ENCODE assay signal across 1 cellular context in the genomic region with DNA sequence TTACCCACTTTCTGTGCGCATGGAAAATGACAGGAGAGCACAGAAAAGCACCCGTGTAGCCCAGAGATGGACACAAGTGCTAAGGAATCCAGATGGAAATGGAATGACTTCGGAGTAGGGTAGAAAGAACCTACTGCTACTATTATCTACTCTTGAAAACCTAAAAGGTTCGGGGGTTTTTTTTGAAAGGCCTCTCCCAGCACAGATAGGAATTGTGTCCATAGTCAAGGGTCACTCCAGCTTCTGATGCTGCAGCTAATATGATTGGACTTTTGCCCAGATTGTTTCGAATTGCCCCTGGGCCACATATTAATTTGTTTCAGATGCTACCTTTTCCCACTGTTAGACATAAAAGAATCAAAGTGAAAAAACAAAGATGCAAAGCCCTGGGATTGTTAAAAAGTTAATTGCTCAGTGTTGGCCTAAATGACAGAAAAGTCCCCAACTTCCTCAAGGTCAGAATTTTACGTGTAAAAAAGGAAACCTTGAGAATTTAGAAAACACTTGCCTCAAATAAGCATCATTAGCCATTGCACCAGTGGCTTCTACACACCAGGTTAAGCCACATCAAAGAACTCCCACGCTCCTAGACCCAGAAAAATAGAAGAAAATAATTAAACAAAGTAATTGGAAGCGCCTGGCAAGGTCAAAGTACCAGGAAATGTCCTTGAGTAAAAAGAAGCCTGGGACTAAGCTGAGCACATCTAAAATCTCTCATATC.
TF ChIP-seq lines count a peak whose summit lies in the region.

No MANE protein-coding gene starts in this region.

TF ChIP-seq in WTC11, 78 proteins besides CTCF, POLR2A, EP300 and RAD21 (continued from another document):
- TF ChIP-seq, protein P1, sequence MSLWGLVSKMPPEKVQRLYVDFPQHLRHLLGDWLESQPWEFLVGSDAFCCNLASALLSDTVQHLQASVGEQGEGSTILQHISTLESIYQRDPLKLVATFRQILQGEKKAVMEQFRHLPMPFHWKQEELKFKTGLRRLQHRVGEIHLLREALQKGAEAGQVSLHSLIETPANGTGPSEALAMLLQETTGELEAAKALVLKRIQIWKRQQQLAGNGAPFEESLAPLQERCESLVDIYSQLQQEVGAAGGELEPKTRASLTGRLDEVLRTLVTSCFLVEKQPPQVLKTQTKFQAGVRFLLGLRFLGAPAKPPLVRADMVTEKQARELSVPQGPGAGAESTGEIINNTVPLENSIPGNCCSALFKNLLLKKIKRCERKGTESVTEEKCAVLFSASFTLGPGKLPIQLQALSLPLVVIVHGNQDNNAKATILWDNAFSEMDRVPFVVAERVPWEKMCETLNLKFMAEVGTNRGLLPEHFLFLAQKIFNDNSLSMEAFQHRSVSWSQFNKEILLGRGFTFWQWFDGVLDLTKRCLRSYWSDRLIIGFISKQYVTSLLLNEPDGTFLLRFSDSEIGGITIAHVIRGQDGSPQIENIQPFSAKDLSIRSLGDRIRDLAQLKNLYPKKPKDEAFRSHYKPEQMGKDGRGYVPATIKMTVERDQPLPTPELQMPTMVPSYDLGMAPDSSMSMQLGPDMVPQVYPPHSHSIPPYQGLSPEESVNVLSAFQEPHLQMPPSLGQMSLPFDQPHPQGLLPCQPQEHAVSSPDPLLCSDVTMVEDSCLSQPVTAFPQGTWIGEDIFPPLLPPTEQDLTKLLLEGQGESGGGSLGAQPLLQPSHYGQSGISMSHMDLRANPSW (CRISPR knock-in tag; conservative IDR thresholded peaks at IDR 0.05; ENCODE audit: low read depth) = no peak
- TF ChIP-seq AFF4 (CRISPR knock-in tag; IDR thresholded peaks at IDR 0.05; ENCODE audit: borderline replicate concordance) (no peak), SMAD4 (CRISPR knock-in tag; IDR thresholded peaks at IDR 0.05) (no peak), ZNF281 (CRISPR knock-in tag; IDR thresholded peaks at IDR 0.05) (no peak), ZSCAN18 (CRISPR knock-in tag; IDR thresholded peaks at IDR 0.05) (no peak), RELA (CRISPR knock-in tag; IDR thresholded peaks at IDR 0.05; ENCODE audit: borderline replicate concordance) (no peak), ZNF121 (CRISPR knock-in tag; IDR thresholded peaks at IDR 0.05) (no peak), TP53 (CRISPR knock-in tag; IDR thresholded peaks at IDR 0.05) (no peak), MXD4 (CRISPR knock-in tag; IDR thresholded peaks at IDR 0.05; ENCODE audit: borderline replicate concordance) (no peak), TEAD1 (CRISPR knock-in tag; IDR thresholded peaks at IDR 0.05) (no peak), ETV6 (CRISPR knock-in tag; IDR thresholded peaks at IDR 0.05) (no peak)
